14 cellular contexts compared by ENCODE assay signal in the genomic region with DNA sequence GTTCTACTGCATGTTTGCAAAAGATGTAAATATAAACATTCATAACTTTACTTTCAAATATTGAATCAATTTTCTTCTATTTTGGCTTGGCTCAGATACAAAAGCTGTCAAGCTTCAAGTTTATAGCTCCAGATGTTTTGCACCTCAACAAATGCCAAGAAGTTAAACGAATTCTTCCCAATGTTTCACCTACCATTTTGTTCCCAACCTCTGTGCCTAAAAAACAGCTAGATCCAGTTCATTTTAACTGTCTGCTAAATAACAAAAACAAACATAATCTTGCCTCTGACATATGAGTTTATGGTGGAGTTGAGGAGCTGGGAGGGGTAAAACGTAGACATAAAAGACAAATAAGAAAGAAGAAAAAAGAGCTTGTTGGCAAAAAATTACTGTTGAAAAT.
DNase-seq lines count a peak whose midpoint lies in the region; ATAC-seq, FAIRE-seq and TF ChIP-seq lines count a peak whose summit lies in the region.
"Had no signal": no experiment of that assay in that cellular context is flagged by ENCODE, and none has a peak within 500 bp of the region (broad histone marks: within the 10 kb centered on the region; RNA-seq: fewer than 3 reads in every experiment).

No MANE protein-coding gene starts in this region.

- H2AFZ ChIP-seq in MM.1S (ENCODE audit: low read length): no peak overlapping the region

- H3K9ac ChIP-seq in MM.1S (ENCODE audit: low read length): peak overlapping the region; percentile 84

- H3K27ac ChIP-seq in MM.1S (ENCODE audit: low read length) (peak overlapping the region; percentile 97), gastrocnemius medialis (peak overlapping the region; percentile 55 to 75 (median 69))

- in situ Hi-C loops in gastrocnemius medialis (cut with MboI; ENCODE audit: low sequenced_read_pairs in 4 of 4): no loop called here
- in situ Hi-C loops in G401 (cut with HindIII; ENCODE audit: low sequenced_read_pairs): no loop called here

- H3K4me1 ChIP-seq in MM.1S (ENCODE audit: low read length) (peaks cover 67% of the 10 kb centered on the region), gastrocnemius medialis (peaks cover 84 to 86% of the 10 kb centered on the region in 2 donors)

- ATAC-seq in gastrocnemius medialis: no peak
- no peak for ATAC-seq in HG02840 (IDR thresholded peaks at IDR 0.05; ENCODE audit: low FRiP score, unreplicated experiment)

- H3K4me2 ChIP-seq in MM.1S (ENCODE audit: low read depth, low read length): peak overlapping the region; percentile 68

- H3K79me2 ChIP-seq in MM.1S (ENCODE audit: low read length): peaks cover 87% of the 10 kb centered on the region

- peaks cover 49% of the 10 kb centered on the region for H3F3A ChIP-seq in MM.1S (ENCODE audit: insufficient read depth, low read length)

- intact Hi-C loops in gastrocnemius medialis (cut with DNase I; ENCODE audit: low total_unique reads): loop anchor here (5.0 kb wide), 1 partner anchor 93 kb away; a partner anchor contains a TSS

- no peak for TF ChIP-seq POLR2A in gastrocnemius medialis (IDR thresholded peaks at IDR 0.05)

- no peaks in the 10 kb centered on the region for H4K20me1 ChIP-seq in MM.1S (ENCODE audit: insufficient read depth, low read length)

- H3K27me3 ChIP-seq in GM06990 (replicated peaks; ENCODE audit: control insufficient read depth, insufficient read depth, low read length): no peaks in the 10 kb centered on the region
- no peaks in the 10 kb centered on the region for H3K27me3 ChIP-seq in MM.1S (replicated peaks; ENCODE audit: insufficient read depth, low read length)
- no peaks in the 10 kb centered on the region for H3K27me3 ChIP-seq in gastrocnemius medialis
- H3K27me3 ChIP-seq: MG63 had no signal

- peak; percentile 87 for FAIRE-seq in endometrium (lab: Jason Lieb, UNC)
- FAIRE-seq: keratinocyte, small intestine had no signal

- H3K9me3 ChIP-seq in MM.1S (replicated peaks; ENCODE audit: insufficient read depth, low read length): no peaks in the 10 kb centered on the region
- no peaks in the 10 kb centered on the region for H3K9me3 ChIP-seq in gastrocnemius medialis
- H3K9me3 ChIP-seq: MG63 had no signal

- peaks cover 9% of the 10 kb centered on the region for H3K36me3 ChIP-seq in GM06990 (ENCODE audit: control insufficient read depth, insufficient read depth, low read length)
- peaks cover 2% of the 10 kb centered on the region for H3K36me3 ChIP-seq in MM.1S (replicated peaks; ENCODE audit: insufficient read depth, low read length)
- no peaks in the 10 kb centered on the region for H3K36me3 ChIP-seq in gastrocnemius medialis
- H3K36me3 ChIP-seq: MG63 had no signal

- DNase-seq in GM06990 (ENCODE audit: extremely low read depth, insufficient read length) (no peak), MM.1S (no peak), gastrocnemius medialis (no peak), DMS53 treated with DMSO at 0.1 percent for 48 hours (lab: John Stamatoyannopoulos, UW; ENCODE audit: unreplicated experiment) (no peak), G401 (ENCODE audit: low spot score) (no peak)
- DNase-seq: activated CD8-positive, alpha-beta memory T cell treated with anti-CD3 and anti-CD28 coated beads, Interleukin-2, amount 50 U/mL, for 4 hours; cerebellar nuclear complex; DMS79; MG63; NCI-H2081; small intestine had no signal

- no peaks in the 10 kb centered on the region for H3K9me2 ChIP-seq in MM.1S (replicated peaks; ENCODE audit: insufficient read depth, low read length)

- TF ChIP-seq CTCF in GM06990 (IDR thresholded peaks at IDR 0.05; ENCODE audit: insufficient read depth, low read length, poor library complexity, severe bottlenecking) (no peak), MM.1S (IDR thresholded peaks at IDR 0.05; ENCODE audit: low read length) (no peak), gastrocnemius medialis (IDR thresholded peaks at IDR 0.05 in 4 of 5, conservative IDR thresholded peaks at IDR 0.05 in 1 of 5) (no peak)

- H3K4me3 ChIP-seq in GM06990 (replicated peaks; ENCODE audit: low read depth, low read length) (peak overlapping the region; percentile 52), MM.1S (ENCODE audit: low read length) (peak overlapping the region; percentile 52), gastrocnemius medialis (no peak overlapping the region)
- H3K4me3 ChIP-seq: MG63 had no signal

Comparison
In these comparisons a context has a peak if more than half of its experiments do, and no peak if none do; other contexts are left out.
1. H3K4me3 ChIP-seq: peak in GM06990 (single experiment) and MM.1S (single experiment); none in gastrocnemius medialis (0 of 4).